Comparison of ENCODE assay signal across 11 cellular contexts in the genomic region with DNA sequence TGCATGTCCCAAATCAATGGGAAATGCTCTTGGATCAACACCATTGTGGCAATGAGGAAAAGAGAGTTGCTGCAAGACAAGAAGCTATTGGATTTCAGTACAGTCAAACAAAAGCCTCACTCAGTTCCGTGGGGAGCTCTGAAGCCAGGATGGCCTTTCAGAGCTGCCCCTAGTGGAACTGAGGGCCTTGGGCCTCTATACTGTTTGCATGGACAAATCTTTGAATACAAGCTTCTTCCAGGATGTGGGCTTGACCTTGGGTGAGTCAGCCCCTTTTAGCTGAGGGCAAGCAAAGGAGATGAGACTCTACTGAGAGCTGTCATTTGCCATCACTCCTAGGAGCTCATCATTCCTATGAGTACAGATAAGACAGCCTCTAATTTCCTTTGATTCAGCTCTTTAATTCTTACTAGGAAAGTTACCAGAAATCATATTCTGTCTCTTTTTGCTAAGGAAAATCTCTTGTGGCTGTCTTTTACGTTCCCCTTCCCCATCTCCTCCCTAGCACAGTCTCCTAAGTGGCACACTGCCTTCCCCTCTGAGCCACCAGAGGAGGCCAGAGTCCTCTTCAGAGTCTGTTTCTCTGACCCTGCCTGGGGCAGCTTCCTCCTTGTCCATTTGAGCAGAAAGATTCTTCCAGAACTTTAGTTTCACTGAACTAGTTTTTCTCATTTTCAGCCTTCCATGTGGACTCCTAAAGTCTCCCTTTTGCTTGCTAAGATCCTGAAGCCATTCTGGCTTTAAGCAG.
DNase-seq lines count a peak whose midpoint lies in the region; ATAC-seq, FAIRE-seq and TF ChIP-seq lines count a peak whose summit lies in the region.
"Had no signal": no experiment of that assay in that cellular context is flagged by ENCODE, and none has a peak within 500 bp of the region (broad histone marks: within the 10 kb centered on the region; RNA-seq: fewer than 3 reads in every experiment).

No MANE protein-coding gene starts in this region.

- H3K27me3 ChIP-seq in GM06990 (replicated peaks; ENCODE audit: control insufficient read depth, insufficient read depth, low read length) (no peaks in the 10 kb centered on the region), GM12878 (replicated peaks in 1 of 2; ENCODE audit: control insufficient read depth in 2 of 2, insufficient read depth in 2 of 2, low read length in 1 of 2) (no peaks in the 10 kb centered on the region), neural cell (ENCODE audit: insufficient read depth, low read depth, low read length) (no peaks in the 10 kb centered on the region), gastrocnemius medialis (no peaks in the 10 kb centered on the region)

- TF ChIP-seq CTCF in GM06990 (IDR thresholded peaks at IDR 0.05; ENCODE audit: insufficient read depth, low read length, poor library complexity, severe bottlenecking) (peak; percentile 87), LNCaP clone FGC (IDR thresholded peaks at IDR 0.05; ENCODE audit: control insufficient read depth, extremely low read depth, insufficient read depth) (peak; percentile 77), GM12878 (IDR thresholded peaks at IDR 0.05 in 2 of 3, conservative IDR thresholded peaks at IDR 0.05 in 1 of 3; ENCODE audit: control insufficient read depth in 2 of 3, extremely low read depth in 1 of 3, insufficient read depth in 1 of 3, low read depth in 3 of 3, low read length in 3 of 3) (peak; percentile 48 to 66 (median 62)), neural cell (IDR thresholded peaks at IDR 0.05; ENCODE audit: poor library complexity, severe bottlenecking) (no peak), gastrocnemius medialis (IDR thresholded peaks at IDR 0.05 in 4 of 5, conservative IDR thresholded peaks at IDR 0.05 in 1 of 5) (no peak)

- TF ChIP-seq POLR2A in GM12878 (IDR thresholded peaks at IDR 0.05; ENCODE audit: low read depth, low read length) = no peak
- no peak for TF ChIP-seq POLR2A in GM18505 (IDR thresholded peaks at IDR 0.05; ENCODE audit: borderline replicate concordance, extremely low read depth, insufficient read depth, insufficient read length)
- TF ChIP-seq POLR2A in gastrocnemius medialis (IDR thresholded peaks at IDR 0.05) = no peak

- POLR2A ChIA-PET in GM12878 (lab: Charles Lee) = no interaction called here

- no peak overlapping the region for H3K27ac ChIP-seq in GM12878 (ENCODE audit: control insufficient read depth, insufficient read depth)
- H3K27ac ChIP-seq in neural cell (ENCODE audit: low read length) = no peak overlapping the region
- H3K27ac ChIP-seq in gastrocnemius medialis = no peak overlapping the region

- TF ChIP-seq RAD21 in GM12878 (IDR thresholded peaks at IDR 0.05; ENCODE audit: insufficient read depth, low read depth, low read length) (peak; percentile 83), neural cell (conservative IDR thresholded peaks at IDR 0.05) (peak; percentile 13)

- H3K79me2 ChIP-seq in GM12878 (ENCODE audit: control insufficient read depth, insufficient read depth, low read length) (no peaks in the 10 kb centered on the region), neural cell (replicated peaks; ENCODE audit: insufficient read depth, low read length) (no peaks in the 10 kb centered on the region)

- H3K4me2 ChIP-seq in GM12878 (ENCODE audit: control insufficient read depth, insufficient read depth) (no peak overlapping the region), neural cell (ENCODE audit: low read length) (no peak overlapping the region)

- RAD21 ChIA-PET in GM12878 (lab: Charles Lee; ENCODE audit: unreplicated experiment) = interaction anchor here (0.7 to 3.0 kb wide), 14 partner anchors 38 to 698 kb away, joined by 3 to 22 read pairs (median 3); no protein-coding TSS in a partner anchor

- H3K9me2 ChIP-seq in neural cell (ENCODE audit: insufficient read depth, low read length) = no peaks in the 10 kb centered on the region

- no peak overlapping the region for H3K4me3 ChIP-seq in GM06990 (replicated peaks; ENCODE audit: low read depth, low read length)
- no peak overlapping the region for H3K4me3 ChIP-seq in LNCaP clone FGC (ENCODE audit: low read depth, low read length)
- H3K4me3 ChIP-seq in GM12878 = no peak overlapping the region
- H3K4me3 ChIP-seq in neural cell (ENCODE audit: low read length) = no peak overlapping the region
- H3K4me3 ChIP-seq in gastrocnemius medialis = no peak overlapping the region

- WGBS in GM12878 (ENCODE audit: insufficient coverage, insufficient replicate concordance, low lambda C conversion rate, missing lambda C conversion rate) = 24% methylated on average over 2 of the region's 2 CpGs

- ATAC-seq in GM12878 (peak; percentile 73), GM18505 (IDR thresholded peaks at IDR 0.05; ENCODE audit: unreplicated experiment) (no peak), gastrocnemius medialis (no peak)

- no peak for TF ChIP-seq EP300 in GM12878 (IDR thresholded peaks at IDR 0.05; ENCODE audit: borderline replicate concordance in 1 of 2, control insufficient read depth in 1 of 2, low read depth in 2 of 2, low read length in 2 of 2)
- no peak for TF ChIP-seq EP300 in neural cell (conservative IDR thresholded peaks at IDR 0.05; ENCODE audit: poor library complexity, severe bottlenecking)

- H3K9ac ChIP-seq in GM12878 (ENCODE audit: control insufficient read depth, insufficient read depth, low read length) = no peak overlapping the region
- H3K9ac ChIP-seq in neural cell (ENCODE audit: low read length) = no peak overlapping the region

- no peaks in the 10 kb centered on the region for H3K9me3 ChIP-seq in GM12878 (replicated peaks; ENCODE audit: control insufficient read depth, insufficient read depth, low read length)
- no peaks in the 10 kb centered on the region for H3K9me3 ChIP-seq in neural cell (ENCODE audit: low read length)
- H3K9me3 ChIP-seq in gastrocnemius medialis = no peaks in the 10 kb centered on the region

- no peaks in the 10 kb centered on the region for H3F3A ChIP-seq in neural cell (ENCODE audit: insufficient read depth, low read length, poor library complexity, severe bottlenecking)

- FAIRE-seq in GM12878 (lab: Jason Lieb, UNC) (no peak), HTR-8/SVneo (lab: Jason Lieb, UNC) (no peak)

- SMC1A ChIA-PET in GM12878 (lab: Charles Lee; ENCODE audit: uncharacterized antibody, unreplicated experiment) = interaction anchor here (0.6 to 3.5 kb wide), 15 partner anchors 8 to 423 kb away, joined by 3 to 25 read pairs (median 3); no protein-coding TSS in a partner anchor

- BruUV-seq in GM12878 (replicated peaks; lab: Mats Ljungman, UMichigan) = no TSS peak

- no peaks in the 10 kb centered on the region for H3K4me1 ChIP-seq in GM12878 (ENCODE audit: control insufficient read depth, insufficient read depth, low read length)
- H3K4me1 ChIP-seq in gastrocnemius medialis = no peaks in the 10 kb centered on the region

- H4K20me1 ChIP-seq in GM12878 (ENCODE audit: control insufficient read depth, insufficient read depth) = no peaks in the 10 kb centered on the region
- no peaks in the 10 kb centered on the region for H4K20me1 ChIP-seq in neural cell (ENCODE audit: insufficient read depth)

- intact Hi-C loops in GM12878 (cut with micrococcal nuclease; ENCODE audit: unreplicated experiment) = loop anchor here (2.0 to 10.0 kb wide), 3 partner anchors 151 to 371 kb away; no protein-coding TSS in a partner anchor
- intact Hi-C loops in gastrocnemius medialis (cut with DNase I; ENCODE audit: low total_unique reads) = no loop called here

- no peak overlapping the region for H2AFZ ChIP-seq in GM12878 (ENCODE audit: control insufficient read depth, low read depth, low read length)
- H2AFZ ChIP-seq in neural cell (ENCODE audit: low read depth, low read length) = no peak overlapping the region

- CTCF ChIA-PET in GM12878 (lab: Yijun Ruan, JAX) = interaction anchor here (0.6 to 3.4 kb wide), 17 partner anchors 11 to 754 kb away, joined by 3 to 24 read pairs (median 4); no protein-coding TSS in a partner anchor

- no peaks in the 10 kb centered on the region for H3K36me3 ChIP-seq in GM06990 (ENCODE audit: control insufficient read depth, insufficient read depth, low read length)
- H3K36me3 ChIP-seq in GM12878 (ENCODE audit: control insufficient read depth in 2 of 2, insufficient read depth in 2 of 2, low read length in 1 of 2) = no peaks in the 10 kb centered on the region
- H3K36me3 ChIP-seq in neural cell (ENCODE audit: insufficient read depth, low read length) = no peaks in the 10 kb centered on the region
- no peaks in the 10 kb centered on the region for H3K36me3 ChIP-seq in gastrocnemius medialis

- DNase-seq in GM06990 (ENCODE audit: extremely low read depth, insufficient read length) (no peak), LNCaP clone FGC (ENCODE audit: low read depth) (no peak), GM12878 (ENCODE audit: low read depth, low spot score) (no peak), HTR-8/SVneo (ENCODE audit: insufficient read length, low spot score) (no peak), gastrocnemius medialis (no peak)
- DNase-seq: activated naive CD4-positive, alpha-beta T cell; HFFc6; KG1; stimulated activated CD4-positive, alpha-beta T cell treated with anti-CD3 and anti-CD28 coated beads, Interleukin-1b, Interleukin-23, amount 100 ng/mL, for 48 hours had no signal

- in situ Hi-C loops in GM12878 (cut with MboI) = no loop called here
- in situ Hi-C loops in gastrocnemius medialis (cut with MboI; ENCODE audit: low sequenced_read_pairs in 4 of 4) = no loop called here

TF ChIP-seq in GM12878, 131 proteins besides CTCF, POLR2A, EP300 and RAD21:
- peak; percentile 75 for TF ChIP-seq SMC3 (IDR thresholded peaks at IDR 0.05; ENCODE audit: borderline replicate concordance, low read length)
- TF ChIP-seq BACH1 (IDR thresholded peaks at IDR 0.05; ENCODE audit: borderline replicate concordance) = no peak
- 0 out of 2 replicates have a peak, but pooled peaks have one; percentile 24 for TF ChIP-seq YY1 (IDR thresholded peaks at IDR 0.05; ENCODE audit: low read depth, low read length)

TF ChIP-seq in neural cell, 6 proteins besides CTCF, POLR2A, EP300 and RAD21 (continues in another document):
- TF ChIP-seq SMC3 (conservative IDR thresholded peaks at IDR 0.05; ENCODE audit: poor library complexity) (no peak), MXI1 (conservative IDR thresholded peaks at IDR 0.05; ENCODE audit: poor library complexity, severe bottlenecking) (no peak), TAF1 (IDR thresholded peaks at IDR 0.05; ENCODE audit: low read depth) (no peak), POLR2AphosphoS5 (IDR thresholded peaks at IDR 0.05) (no peak)

Comparison
In these comparisons a context has a peak if more than half of its experiments do, and no peak if none do; other contexts are left out.
1. CTCF ChIP-seq: peak in GM06990 (single experiment), LNCaP clone FGC (single experiment) and GM12878 (3 of 3); none in neural cell (single experiment) and gastrocnemius medialis (0 of 5).